ENCODE assay signal across 8 cellular contexts in genomic region chr19:29724102-29724641, GRCh38. TPM values are rescaled to one million over a fixed set of nuclear protein-coding genes. Genes with fewer than 3 reads are reported as not detected.
DNase-seq lines count a peak whose midpoint lies in the region; ATAC-seq and TF ChIP-seq lines count a peak whose summit lies in the region.

No MANE protein-coding gene starts in this region.

- 0 out of 2 replicates have a peak, but pooled peaks have one; percentile 11 for TF ChIP-seq CTCF in A673 (conservative IDR thresholded peaks at IDR 0.05; ENCODE audit: low read depth, low read length)
- no peak for TF ChIP-seq CTCF in hepatocyte (IDR thresholded peaks at IDR 0.05; ENCODE audit: poor library complexity)

- 30% methylated on average over 39 of the region's 39 CpGs for WGBS in HUES64
- WGBS in hepatocyte (ENCODE audit: low lambda C conversion rate, missing lambda C conversion rate) = 7% methylated on average over 28 of the region's 39 CpGs

- H3K4me1 ChIP-seq in A673 (ENCODE audit: insufficient read depth, low read length, poor library complexity, severe bottlenecking) = peaks cover 8% of the 10 kb centered on the region
- H3K4me1 ChIP-seq in HUES64 (ENCODE audit: insufficient read depth, low read length) = peaks cover 5% of the 10 kb centered on the region
- peaks cover 9% of the 10 kb centered on the region for H3K4me1 ChIP-seq in hepatocyte (ENCODE audit: insufficient read depth)

- H3K4me3 Mint-ChIP-seq in stimulated activated effector memory CD8-positive, alpha-beta T cell treated with anti-CD3 and anti-CD28 coated beads, Interleukin-12 subunit alpha, Interleukin-12 subunit beta, amount 100 ng/mL, for 72 hours = peak overlapping the region; percentile 29

- DNase-seq in A673 (ENCODE audit: low spot score) = peak; percentile 45
- DNase-seq in activated naive CD4-positive, alpha-beta T cell treated with anti-CD3 and anti-CD28 coated beads, Interleukin-2, amount 50 U/mL, for 16 hours = peak; percentile 58
- peak; percentile 46 for DNase-seq in hepatocyte (ENCODE audit: low spot score)
- no peak for DNase-seq in stimulated activated effector memory CD8-positive, alpha-beta T cell treated with anti-CD3 and anti-CD28 coated beads, Interleukin-12 subunit alpha, Interleukin-12 subunit beta, amount 100 ng/mL, for 72 hours (ENCODE audit: low spot score in 2 of 2)
- DNase-seq in SKM-1 (lab: John Stamatoyannopoulos, UW; ENCODE audit: unreplicated experiment) = no peak

- H3K9me3 ChIP-seq in A673 (ENCODE audit: low read depth, low read length, poor library complexity, severe bottlenecking) (no peaks in the 10 kb centered on the region), HUES64 (ENCODE audit: insufficient read depth, low read depth, low read length) (no peaks in the 10 kb centered on the region), hepatocyte (ENCODE audit: low read depth) (no peaks in the 10 kb centered on the region)

- intact Hi-C loops in A673 (cut with micrococcal nuclease; ENCODE audit: unreplicated experiment) = no loop called here

- H3K4me3 ChIP-seq in A673 (ENCODE audit: low read depth, low read length, poor library complexity, severe bottlenecking) (peak overlapping the region; percentile 32), HUES64 (ENCODE audit: low read length) (peak overlapping the region; percentile 36), hepatocyte (peak overlapping the region; percentile 24)

- H3K36me3 ChIP-seq in A673 (ENCODE audit: insufficient read depth, low read length, poor library complexity, severe bottlenecking) (no peaks in the 10 kb centered on the region), HUES64 (ENCODE audit: insufficient read depth, low read length) (no peaks in the 10 kb centered on the region), hepatocyte (replicated peaks; ENCODE audit: insufficient read depth, low read depth) (no peaks in the 10 kb centered on the region)

- POLR2A ChIA-PET in A673 (lab: Charles Lee; ENCODE audit: low non-redundant PET) = no interaction called here

- H3K27ac Mint-ChIP-seq in stimulated activated effector memory CD8-positive, alpha-beta T cell treated with anti-CD3 and anti-CD28 coated beads, Interleukin-12 subunit alpha, Interleukin-12 subunit beta, amount 100 ng/mL, for 72 hours = no peak overlapping the region

- peaks cover 6% of the 10 kb centered on the region for H3K4me1 Mint-ChIP-seq in stimulated activated effector memory CD8-positive, alpha-beta T cell treated with anti-CD3 and anti-CD28 coated beads, Interleukin-12 subunit alpha, Interleukin-12 subunit beta, amount 100 ng/mL, for 72 hours

- CTCF ChIA-PET in A673 (lab: Charles Lee) = interaction anchor here (2.6 kb wide), 1 partner anchor 8 kb away, joined by 12 read pairs; no protein-coding TSS in a partner anchor

- peak overlapping the region; percentile 78 for H3K9ac ChIP-seq in HUES64 (ENCODE audit: low read depth, low read length)

- BruUV-seq in A673 (replicated peaks; lab: Mats Ljungman, UMichigan) = no TSS peak

- no peaks in the 10 kb centered on the region for H4K20me1 ChIP-seq in hepatocyte (ENCODE audit: insufficient read depth, poor library complexity, severe bottlenecking)

- no peaks in the 10 kb centered on the region for H3K36me3 Mint-ChIP-seq in stimulated activated effector memory CD8-positive, alpha-beta T cell treated with anti-CD3 and anti-CD28 coated beads, Interleukin-12 subunit alpha, Interleukin-12 subunit beta, amount 100 ng/mL, for 72 hours

- H3K27me3 ChIP-seq in A673 (replicated peaks; ENCODE audit: insufficient read depth, low read depth, low read length, poor library complexity) = no peaks in the 10 kb centered on the region
- H3K27me3 ChIP-seq in HUES64 (ENCODE audit: insufficient read depth, low read length) = peaks cover 16% of the 10 kb centered on the region
- peaks cover 6% of the 10 kb centered on the region for H3K27me3 ChIP-seq in hepatocyte

- peak; percentile 57 for ATAC-seq in stimulated activated effector memory CD8-positive, alpha-beta T cell treated with anti-CD3 and anti-CD28 coated beads, Interleukin-12 subunit alpha, Interleukin-12 subunit beta, amount 100 ng/mL, for 72 hours
- ATAC-seq in GM18511 (IDR thresholded peaks at IDR 0.05; ENCODE audit: unreplicated experiment) (no peak), HG03439 (IDR thresholded peaks at IDR 0.05; ENCODE audit: unreplicated experiment) (no peak)

- H3K27ac ChIP-seq in A673 (ENCODE audit: low read depth, low read length, poor library complexity, severe bottlenecking) (no peak overlapping the region), HUES64 (ENCODE audit: low read depth, low read length) (peak overlapping the region; percentile 25; the same call in 1 of the 2 replicates), hepatocyte (no peak overlapping the region)

- no peaks in the 10 kb centered on the region for H3K79me2 ChIP-seq in hepatocyte

- peak overlapping the region; percentile 90 for H3K4me2 ChIP-seq in hepatocyte

- no peaks in the 10 kb centered on the region for H3K9me2 ChIP-seq in hepatocyte (replicated peaks; ENCODE audit: insufficient read depth)

- peak overlapping the region; percentile 63 for H2AFZ ChIP-seq in hepatocyte

- H3K9me3 Mint-ChIP-seq in stimulated activated effector memory CD8-positive, alpha-beta T cell treated with anti-CD3 and anti-CD28 coated beads, Interleukin-12 subunit alpha, Interleukin-12 subunit beta, amount 100 ng/mL, for 72 hours = no peaks in the 10 kb centered on the region

RNA-seq across cellular contexts. Expression of gene C19orf12, which starts 9.1 kb away (rescaled TPM):
- total RNA-seq in A673 (2021) (26.8 and 28.6 TPM in 2 replicates), hepatocyte (52.1 and 57.2 TPM in 2 replicates)
- 13.2 TPM for polyA plus RNA-seq in HUES64 (2013, experiment 1 of 2)
- 14.6 TPM for polyA plus RNA-seq in HUES64 (2013, experiment 2 of 2)
- 39.5 and 41.5 TPM in 2 replicates for polyA plus RNA-seq in hepatocyte

RNA-seq across cellular contexts. Expression of gene PLEKHF1, which starts 58.9 kb away (rescaled TPM):
- total RNA-seq in A673 (2021) (not detected in 2 replicates), hepatocyte (2.7 TPM in 2 replicates)
- polyA plus RNA-seq in HUES64 (2013, experiment 1 of 2) = 3.9 TPM
- 5.1 TPM for polyA plus RNA-seq in HUES64 (2013, experiment 2 of 2)
- polyA plus RNA-seq in hepatocyte = 2.4 and 5.8 TPM in 2 replicates

Comparison
In these comparisons a context has a peak if more than half of its experiments do, and no peak if none do; other contexts are left out.
1. DNase-seq: peak in A673 (single experiment), activated naive CD4-positive, alpha-beta T cell treated with anti-CD3 and anti-CD28 coated beads, Interleukin-2, amount 50 U/mL, for 16 hours (single experiment) and hepatocyte (single experiment); none in stimulated activated effector memory CD8-positive, alpha-beta T cell treated with anti-CD3 and anti-CD28 coated beads, Interleukin-12 subunit alpha, Interleukin-12 subunit beta, amount 100 ng/mL, for 72 hours (0 of 2) and SKM-1 (single experiment).
2. Peak in every context shown above with its lines, with median percentiles within 50 percentile points of each other: H3K4me3 ChIP-seq.